In the genomic region with DNA sequence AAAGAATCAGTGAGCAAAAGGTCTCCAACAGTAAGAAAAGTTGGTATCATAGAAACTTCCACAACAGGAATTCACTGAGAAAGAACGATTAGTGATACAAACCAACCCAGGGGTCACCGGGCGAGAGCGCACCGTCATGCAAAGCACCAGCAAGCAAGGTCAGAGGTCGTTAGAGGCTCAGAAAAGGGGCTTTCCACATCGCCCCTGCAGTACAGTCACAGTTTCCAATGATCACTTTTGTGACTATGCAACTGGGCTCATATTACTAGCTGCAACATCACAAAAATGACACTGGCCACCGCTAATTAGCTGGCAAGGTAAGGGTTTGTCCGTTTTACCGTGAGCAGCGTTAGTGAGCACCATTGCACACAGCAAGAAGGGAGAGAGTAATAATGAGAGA, we compare ENCODE assay signal across 1 cellular context.
TF ChIP-seq lines count a peak whose summit lies in the region.

No MANE protein-coding gene starts in this region.

TF ChIP-seq in neural cell, 6 proteins besides CTCF, POLR2A, EP300 and RAD21:
- TF ChIP-seq TAF1 (IDR thresholded peaks at IDR 0.05; ENCODE audit: low read depth) (no peak), POLR2AphosphoS5 (IDR thresholded peaks at IDR 0.05) (no peak), EZH2 (IDR thresholded peaks at IDR 0.05; ENCODE audit: borderline replicate concordance, insufficient read depth, low read length, poor library complexity, severe bottlenecking) (no peak), MXI1 (conservative IDR thresholded peaks at IDR 0.05; ENCODE audit: poor library complexity, severe bottlenecking) (no peak), SMC3 (conservative IDR thresholded peaks at IDR 0.05; ENCODE audit: poor library complexity) (no peak)
- TF ChIP-seq, protein P1, sequence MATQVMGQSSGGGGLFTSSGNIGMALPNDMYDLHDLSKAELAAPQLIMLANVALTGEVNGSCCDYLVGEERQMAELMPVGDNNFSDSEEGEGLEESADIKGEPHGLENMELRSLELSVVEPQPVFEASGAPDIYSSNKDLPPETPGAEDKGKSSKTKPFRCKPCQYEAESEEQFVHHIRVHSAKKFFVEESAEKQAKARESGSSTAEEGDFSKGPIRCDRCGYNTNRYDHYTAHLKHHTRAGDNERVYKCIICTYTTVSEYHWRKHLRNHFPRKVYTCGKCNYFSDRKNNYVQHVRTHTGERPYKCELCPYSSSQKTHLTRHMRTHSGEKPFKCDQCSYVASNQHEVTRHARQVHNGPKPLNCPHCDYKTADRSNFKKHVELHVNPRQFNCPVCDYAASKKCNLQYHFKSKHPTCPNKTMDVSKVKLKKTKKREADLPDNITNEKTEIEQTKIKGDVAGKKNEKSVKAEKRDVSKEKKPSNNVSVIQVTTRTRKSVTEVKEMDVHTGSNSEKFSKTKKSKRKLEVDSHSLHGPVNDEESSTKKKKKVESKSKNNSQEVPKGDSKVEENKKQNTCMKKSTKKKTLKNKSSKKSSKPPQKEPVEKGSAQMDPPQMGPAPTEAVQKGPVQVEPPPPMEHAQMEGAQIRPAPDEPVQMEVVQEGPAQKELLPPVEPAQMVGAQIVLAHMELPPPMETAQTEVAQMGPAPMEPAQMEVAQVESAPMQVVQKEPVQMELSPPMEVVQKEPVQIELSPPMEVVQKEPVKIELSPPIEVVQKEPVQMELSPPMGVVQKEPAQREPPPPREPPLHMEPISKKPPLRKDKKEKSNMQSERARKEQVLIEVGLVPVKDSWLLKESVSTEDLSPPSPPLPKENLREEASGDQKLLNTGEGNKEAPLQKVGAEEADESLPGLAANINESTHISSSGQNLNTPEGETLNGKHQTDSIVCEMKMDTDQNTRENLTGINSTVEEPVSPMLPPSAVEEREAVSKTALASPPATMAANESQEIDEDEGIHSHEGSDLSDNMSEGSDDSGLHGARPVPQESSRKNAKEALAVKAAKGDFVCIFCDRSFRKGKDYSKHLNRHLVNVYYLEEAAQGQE (IDR thresholded peaks at IDR 0.05; ENCODE audit: borderline replicate concordance): no peak
